ENCODE assay signal across 11 cellular contexts in the genomic region with DNA sequence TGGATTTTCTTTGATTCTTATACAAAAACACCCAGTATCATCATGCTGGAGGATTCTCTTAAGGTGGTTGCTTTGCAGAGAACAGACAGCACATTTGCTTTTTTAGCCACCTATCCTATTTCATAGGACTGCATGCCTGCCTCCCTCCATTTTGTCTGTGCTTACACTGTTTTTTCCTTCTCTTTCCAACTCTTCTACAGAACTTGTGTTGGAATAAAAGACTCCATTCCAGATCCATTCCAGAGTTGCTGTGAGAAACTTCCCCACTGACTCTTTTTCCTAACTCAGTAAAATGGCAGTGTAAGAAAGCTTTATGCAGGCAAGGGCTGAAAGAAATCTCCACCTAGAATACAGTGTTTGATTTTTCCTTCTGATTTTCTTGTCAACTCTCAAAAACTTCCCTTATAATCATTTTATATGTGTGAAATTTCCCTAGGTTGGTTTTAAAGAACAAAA. TPM values are rescaled to one million over a fixed set of nuclear protein-coding genes. Genes with fewer than 3 reads are reported as not detected.
DNase-seq lines count a peak whose midpoint lies in the region; ATAC-seq, FAIRE-seq and TF ChIP-seq lines count a peak whose summit lies in the region.
"Had no signal": no experiment of that assay in that cellular context is flagged by ENCODE, and none has a peak within 500 bp of the region (broad histone marks: within the 10 kb centered on the region; RNA-seq: fewer than 3 reads in every experiment).

No MANE protein-coding gene starts in this region.

- no peak for TF ChIP-seq POLR2A in GM12892 (IDR thresholded peaks at IDR 0.05; ENCODE audit: low read depth, low read length)

- H3K27ac Mint-ChIP-seq in CD4-positive, alpha-beta memory T cell: peak overlapping the region in 5 of 7 donors; percentile 29 to 64 (median 32)
- H3K27ac Mint-ChIP-seq in neural crest cell (ENCODE audit: unreplicated experiment): no peak overlapping the region

- no peaks in the 10 kb centered on the region for H3K27me3 Mint-ChIP-seq in CD4-positive, alpha-beta memory T cell
- peaks cover 4% of the 10 kb centered on the region for H3K27me3 Mint-ChIP-seq in neural crest cell (ENCODE audit: low read depth)

- FAIRE-seq in GM12892 (lab: Jason Lieb, UNC): no peak

- POLR2A ChIA-PET in CD4-positive, alpha-beta memory T cell (lab: Charles Lee; ENCODE audit: partially characterized antibody): interaction anchor here (1.1 to 16.5 kb wide), 6 partner anchors 13 to 190 kb away, joined by 3 to 595 read pairs (median 56); partner anchors contain the start of gene PIGV

- intact Hi-C loops in CD4-positive, alpha-beta memory T cell (cut with micrococcal nuclease): loop anchor here (5.0 to 10.0 kb wide), 2 partner anchors 88 to 186 kb away; no protein-coding TSS in a partner anchor
- intact Hi-C loops in aorta (cut with DNase I): loop anchor here in 1 of 2 donors (5.0 kb wide), 1 partner anchor 82 kb away; no protein-coding TSS in a partner anchor

- no peak for TF ChIP-seq CTCF in HL-60 (IDR thresholded peaks at IDR 0.05; ENCODE audit: insufficient read depth, low read length)
- TF ChIP-seq CTCF in neural crest cell (conservative IDR thresholded peaks at IDR 0.05): no peak

- H3K4me3 ChIP-seq in CD4-positive, alpha-beta memory T cell (ENCODE audit: low read length in 2 of 2): no peak overlapping the region
- H3K4me3 ChIP-seq in HL-60 (replicated peaks; ENCODE audit: insufficient read depth, low read length) (no peak overlapping the region), aorta (ENCODE audit: low read length in 2 of 2) (no peak overlapping the region)
- H3K4me3 ChIP-seq: right atrium auricular region had no signal

- H3K36me3 ChIP-seq in CD4-positive, alpha-beta memory T cell (ENCODE audit: insufficient read depth, low read length): no peaks in the 10 kb centered on the region
- H3K36me3 ChIP-seq in aorta (ENCODE audit: control insufficient read depth in 1 of 2, insufficient read depth in 2 of 2, low read length in 1 of 2): no peaks in the 10 kb centered on the region
- H3K36me3 ChIP-seq: right atrium auricular region had no signal

- H3K9me3 Mint-ChIP-seq in CD4-positive, alpha-beta memory T cell: peaks cover 0 to 2% (median 0%) of the 10 kb centered on the region in 8 donors
- peaks cover 4% of the 10 kb centered on the region for H3K9me3 Mint-ChIP-seq in neural crest cell

- no peak overlapping the region for H3K27ac ChIP-seq in CD4-positive, alpha-beta memory T cell (ENCODE audit: low read depth, low read length)
- peak overlapping the region; percentile 97 for H3K27ac ChIP-seq in HL-60 (replicated peaks)
- no peak overlapping the region for H3K27ac ChIP-seq in aorta (ENCODE audit: low read depth in 1 of 2, low read length in 2 of 2)
- H3K27ac ChIP-seq: right atrium auricular region had no signal

- peak overlapping the region in 1 of 8 donors; percentile 46 for H3K4me3 Mint-ChIP-seq in CD4-positive, alpha-beta memory T cell
- H3K4me3 Mint-ChIP-seq in neural crest cell: peak overlapping the region; percentile 64

- H3K36me3 Mint-ChIP-seq in CD4-positive, alpha-beta memory T cell: peaks cover 0 to 7% of the 10 kb centered on the region in 2 donors
- H3K36me3 Mint-ChIP-seq in neural crest cell (ENCODE audit: low read depth): no peaks in the 10 kb centered on the region

- H3K4me1 ChIP-seq in CD4-positive, alpha-beta memory T cell (ENCODE audit: insufficient read depth, low read length): peaks cover 28% of the 10 kb centered on the region
- peaks cover 0 to 2% of the 10 kb centered on the region in 2 donors for H3K4me1 ChIP-seq in aorta (ENCODE audit: control insufficient read depth in 1 of 2, insufficient read depth in 2 of 2, low read length in 2 of 2)

- no peaks in the 10 kb centered on the region for H3K9me3 ChIP-seq in CD4-positive, alpha-beta memory T cell (ENCODE audit: control insufficient read depth in 1 of 2, low read length in 2 of 2)
- H3K9me3 ChIP-seq in aorta (ENCODE audit: control insufficient read depth, low read length): no peaks in the 10 kb centered on the region
- H3K9me3 ChIP-seq: right atrium auricular region had no signal

- CTCF ChIA-PET in CD4-positive, alpha-beta memory T cell (lab: Charles Lee; ENCODE audit: partially characterized antibody): interaction anchor here (1.0 to 4.7 kb wide), 6 partner anchors 9 to 99 kb away, joined by 3 to 88 read pairs (median 10); partner anchors contain the start of gene PIGV

- no peak for ATAC-seq in aorta (ENCODE audit: low FRiP score)

- DNase-seq in CD4-positive, alpha-beta memory T cell: no peak
- no peak for DNase-seq in HL-60 (ENCODE audit: low read depth in 1 of 2, low spot score in 1 of 2)
- peak; percentile 46 for DNase-seq in amniotic epithelial cell (ENCODE audit: low read depth)
- no peak for DNase-seq in neural crest cell (ENCODE audit: low read depth, low spot score)
- no peak for DNase-seq in GM12892 (ENCODE audit: insufficient read length)
- DNase-seq in aorta: no peak
- no peak for DNase-seq in HT-29 (ENCODE audit: low spot score)
- DNase-seq: activated CD4-positive, alpha-beta T cell treated with anti-CD3 and anti-CD28 coated beads, Interleukin-2, amount 50 U/mL, for 4 hours; NCI-H1694; T-helper 2 cell had no signal

- H3K4me1 Mint-ChIP-seq in CD4-positive, alpha-beta memory T cell: peaks cover 22 to 36% (median 29%) of the 10 kb centered on the region in 4 donors
- H3K4me1 Mint-ChIP-seq in neural crest cell: peaks cover 46% of the 10 kb centered on the region

- H3K27me3 ChIP-seq in CD4-positive, alpha-beta memory T cell (ENCODE audit: insufficient read depth, low read length): no peaks in the 10 kb centered on the region
- no peaks in the 10 kb centered on the region for H3K27me3 ChIP-seq in HL-60 (ENCODE audit: insufficient read depth, poor library complexity, severe bottlenecking)
- H3K27me3 ChIP-seq in aorta (ENCODE audit: control insufficient read depth in 1 of 2, insufficient read depth in 2 of 2, low read length in 1 of 2): no peaks in the 10 kb centered on the region
- H3K27me3 ChIP-seq: right atrium auricular region had no signal

RNA-seq across cellular contexts. Expression of gene ARID1A, which starts 5.2 kb away (rescaled TPM):
- 100 to 1,000 TPM; 112 to 127 TPM for total RNA-seq in CD4-positive, alpha-beta memory T cell
- 10 to 100 TPM in 1 of 2 donors, 1 to 10 TPM in 1; 4.2 to 30.4 TPM for polyA plus RNA-seq in CD4-positive, alpha-beta memory T cell
- total RNA-seq in neural crest cell: 155 and 160 TPM in 2 replicates
- polyA plus RNA-seq in GM12892 (2012; ENCODE audit: missing spikeins): 35.4 TPM
- total RNA-seq in aorta: 10 to 100 TPM; 55.9 to 72.3 TPM
- polyA plus RNA-seq in aorta: 10 to 100 TPM in 1 of 2 donors, 1 to 10 TPM in 1; 6.5 to 13.7 TPM
- 28.4 and 37.2 TPM in 2 replicates for total RNA-seq in HT-29 (2014; rRNA removed; shearing (Covaris generic))
